Comparison of ENCODE assay signal across 1 cellular context in the genomic region with DNA sequence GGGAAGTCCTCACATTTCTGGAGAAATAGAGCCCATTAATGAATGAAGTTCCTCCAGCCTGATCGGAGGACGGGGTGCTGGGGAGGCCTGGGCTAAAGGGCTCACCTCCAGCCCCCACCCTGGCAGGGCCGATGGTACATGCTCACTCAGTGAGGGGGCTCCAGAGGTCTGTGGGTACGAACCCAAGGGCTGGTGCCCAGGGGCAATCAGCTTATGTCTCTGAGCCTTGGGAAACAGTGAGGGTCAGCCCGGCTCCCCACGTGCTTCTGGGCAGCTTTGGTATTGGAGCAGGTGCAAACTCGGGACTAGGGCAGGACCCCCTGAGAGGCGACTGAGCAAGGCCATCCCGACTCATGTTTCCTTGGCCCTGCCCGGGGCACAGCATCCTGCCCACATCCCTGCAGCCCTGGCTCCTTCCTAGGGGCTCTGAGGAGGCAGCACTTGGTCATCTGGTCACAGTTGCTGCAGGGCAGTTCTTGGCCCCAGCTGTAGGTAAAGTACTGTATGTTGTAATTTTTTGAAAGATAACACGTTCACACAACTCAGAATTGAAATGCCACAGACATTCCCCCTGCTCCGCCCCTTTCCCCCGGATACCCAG.
TF ChIP-seq lines count a peak whose summit lies in the region.

No MANE protein-coding gene starts in this region.

TF ChIP-seq in HEK293, 187 proteins besides CTCF, POLR2A, EP300 and RAD21:
- TF ChIP-seq, protein P1, sequence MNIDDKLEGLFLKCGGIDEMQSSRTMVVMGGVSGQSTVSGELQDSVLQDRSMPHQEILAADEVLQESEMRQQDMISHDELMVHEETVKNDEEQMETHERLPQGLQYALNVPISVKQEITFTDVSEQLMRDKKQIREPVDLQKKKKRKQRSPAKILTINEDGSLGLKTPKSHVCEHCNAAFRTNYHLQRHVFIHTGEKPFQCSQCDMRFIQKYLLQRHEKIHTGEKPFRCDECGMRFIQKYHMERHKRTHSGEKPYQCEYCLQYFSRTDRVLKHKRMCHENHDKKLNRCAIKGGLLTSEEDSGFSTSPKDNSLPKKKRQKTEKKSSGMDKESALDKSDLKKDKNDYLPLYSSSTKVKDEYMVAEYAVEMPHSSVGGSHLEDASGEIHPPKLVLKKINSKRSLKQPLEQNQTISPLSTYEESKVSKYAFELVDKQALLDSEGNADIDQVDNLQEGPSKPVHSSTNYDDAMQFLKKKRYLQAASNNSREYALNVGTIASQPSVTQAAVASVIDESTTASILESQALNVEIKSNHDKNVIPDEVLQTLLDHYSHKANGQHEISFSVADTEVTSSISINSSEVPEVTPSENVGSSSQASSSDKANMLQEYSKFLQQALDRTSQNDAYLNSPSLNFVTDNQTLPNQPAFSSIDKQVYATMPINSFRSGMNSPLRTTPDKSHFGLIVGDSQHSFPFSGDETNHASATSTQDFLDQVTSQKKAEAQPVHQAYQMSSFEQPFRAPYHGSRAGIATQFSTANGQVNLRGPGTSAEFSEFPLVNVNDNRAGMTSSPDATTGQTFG (tag by site-specific recombination; IDR thresholded peaks at IDR 0.05; ENCODE audit: borderline replicate concordance) = no peak
- 0 out of 2 replicates have a peak, but pooled peaks have one; percentile 17 for TF ChIP-seq ZBTB20 (tag by site-specific recombination; IDR thresholded peaks at IDR 0.05)
- TF ChIP-seq, protein P2, sequence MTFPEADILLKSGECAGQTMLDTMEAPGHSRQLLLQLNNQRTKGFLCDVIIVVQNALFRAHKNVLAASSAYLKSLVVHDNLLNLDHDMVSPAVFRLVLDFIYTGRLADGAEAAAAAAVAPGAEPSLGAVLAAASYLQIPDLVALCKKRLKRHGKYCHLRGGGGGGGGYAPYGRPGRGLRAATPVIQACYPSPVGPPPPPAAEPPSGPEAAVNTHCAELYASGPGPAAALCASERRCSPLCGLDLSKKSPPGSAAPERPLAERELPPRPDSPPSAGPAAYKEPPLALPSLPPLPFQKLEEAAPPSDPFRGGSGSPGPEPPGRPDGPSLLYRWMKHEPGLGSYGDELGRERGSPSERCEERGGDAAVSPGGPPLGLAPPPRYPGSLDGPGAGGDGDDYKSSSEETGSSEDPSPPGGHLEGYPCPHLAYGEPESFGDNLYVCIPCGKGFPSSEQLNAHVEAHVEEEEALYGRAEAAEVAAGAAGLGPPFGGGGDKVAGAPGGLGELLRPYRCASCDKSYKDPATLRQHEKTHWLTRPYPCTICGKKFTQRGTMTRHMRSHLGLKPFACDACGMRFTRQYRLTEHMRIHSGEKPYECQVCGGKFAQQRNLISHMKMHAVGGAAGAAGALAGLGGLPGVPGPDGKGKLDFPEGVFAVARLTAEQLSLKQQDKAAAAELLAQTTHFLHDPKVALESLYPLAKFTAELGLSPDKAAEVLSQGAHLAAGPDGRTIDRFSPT (tag by site-specific recombination; IDR thresholded peaks at IDR 0.05) = no peak
